Comparison of ENCODE assay signal across 30 cellular contexts in the genomic region with DNA sequence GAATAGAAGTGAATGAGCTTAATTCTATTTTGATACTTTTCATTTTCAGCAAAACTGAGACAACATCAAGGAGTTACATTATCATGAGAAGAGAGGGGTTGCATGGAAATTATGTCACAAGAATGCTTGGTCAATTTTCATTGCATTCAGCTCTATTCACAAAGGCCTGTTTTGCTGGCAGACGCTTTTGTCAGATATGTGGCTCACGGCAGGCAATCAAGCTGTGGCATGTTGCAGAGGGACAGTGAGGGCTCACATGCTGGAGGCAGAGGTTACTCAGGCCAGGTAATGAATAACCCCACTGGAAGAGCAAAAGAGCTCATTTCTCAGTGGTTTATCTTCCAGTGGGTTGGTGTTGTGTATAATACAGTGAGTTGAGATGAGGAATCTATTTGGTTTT.
"Had no signal": no experiment of that assay in that cellular context is flagged by ENCODE, and none has a peak within 500 bp of the region (broad histone marks: within the 10 kb centered on the region; RNA-seq: fewer than 3 reads in every experiment).

No MANE protein-coding gene starts in this region.

- H3K4me3 ChIP-seq: ovary, psoas muscle, skin epidermis, smooth muscle cell, spleen, suprapubic skin, testis, tibial artery, transverse colon, upper lobe of right lung, uterus had no signal

- H3K27ac ChIP-seq: neutrophil, ovary, parathyroid adenoma, psoas muscle, skin epidermis, spleen, suprapubic skin, testis, tibial artery, transverse colon, upper lobe of right lung, uterus had no signal

- H3K9me3 ChIP-seq: neutrophil, ovary, psoas muscle, suprapubic skin, testis, tibial artery, transverse colon, upper lobe of right lung, uterus had no signal

- H3K4me1 ChIP-seq: parathyroid adenoma, psoas muscle, spleen, suprapubic skin, testis, tibial artery, transverse colon, upper lobe of right lung, uterus had no signal

- ATAC-seq: naive thymus-derived CD4-positive, alpha-beta T cell; natural killer cell; psoas muscle; right cardiac atrium; sciatic nerve; stimulated activated effector memory CD8-positive, alpha-beta T cell treated with anti-CD3 and anti-CD28 coated beads, Interleukin-12 subunit alpha, Interleukin-12 subunit beta, amount 100 ng/mL, for 72 hours; stimulated activated naive B cell treated with anti-CD40 and anti-IgM and Interleukin-4, amounts not matched to agents 10 μg/mL and 1 μg/mL and 100 μg/mL, for 72 hours; stimulated activated naive CD8-positive, alpha-beta T cell treated with anti-CD3 and anti-CD28 coated beads, Interleukin-15, amount 100 ng/mL, for 72 hours; upper lobe of right lung had no signal

- H3K27ac Mint-ChIP-seq: naive thymus-derived CD4-positive, alpha-beta T cell; natural killer cell; nephron; progenitor cell of endocrine pancreas; stimulated activated effector memory CD8-positive, alpha-beta T cell treated with anti-CD3 and anti-CD28 coated beads, Interleukin-12 subunit alpha, Interleukin-12 subunit beta, amount 100 ng/mL, for 72 hours; stimulated activated naive B cell treated with anti-CD40 and anti-IgM and Interleukin-4, amounts not matched to agents 10 μg/mL and 1 μg/mL and 100 μg/mL, for 72 hours; stimulated activated naive CD8-positive, alpha-beta T cell treated with anti-CD3 and anti-CD28 coated beads, Interleukin-15, amount 100 ng/mL, for 72 hours; type B pancreatic cell had no signal

- H3K27me3 Mint-ChIP-seq: naive thymus-derived CD4-positive, alpha-beta T cell; stimulated activated naive B cell treated with anti-CD40 and anti-IgM and Interleukin-4, amounts not matched to agents 10 μg/mL and 1 μg/mL and 100 μg/mL, for 72 hours; stimulated activated naive CD8-positive, alpha-beta T cell treated with anti-CD3 and anti-CD28 coated beads, Interleukin-15, amount 100 ng/mL, for 72 hours had no signal

- H2AFZ ChIP-seq: parathyroid adenoma had no signal

- H3K9me3 Mint-ChIP-seq: nephron, neural crest cell, type B pancreatic cell had no signal

- H3K79me2 ChIP-seq: parathyroid adenoma had no signal

- H3K4me3 Mint-ChIP-seq: naive thymus-derived CD4-positive, alpha-beta T cell; natural killer cell; nephron; neural crest cell; stimulated activated effector memory CD8-positive, alpha-beta T cell treated with anti-CD3 and anti-CD28 coated beads, Interleukin-12 subunit alpha, Interleukin-12 subunit beta, amount 100 ng/mL, for 72 hours; stimulated activated naive B cell treated with anti-CD40 and anti-IgM and Interleukin-4, amounts not matched to agents 10 μg/mL and 1 μg/mL and 100 μg/mL, for 72 hours; stimulated activated naive CD8-positive, alpha-beta T cell treated with anti-CD3 and anti-CD28 coated beads, Interleukin-15, amount 100 ng/mL, for 72 hours; type B pancreatic cell had no signal

- H3K36me3 ChIP-seq: neutrophil, ovary, spleen, suprapubic skin, tibial artery, transverse colon, upper lobe of right lung, uterus had no signal

- H3K4me2 ChIP-seq: smooth muscle cell had no signal

- H3K27me3 ChIP-seq: neutrophil, ovary, spleen, suprapubic skin, testis, tibial artery, transverse colon, upper lobe of right lung, uterus had no signal

- H3K4me1 Mint-ChIP-seq: naive thymus-derived CD4-positive, alpha-beta T cell; natural killer cell; nephron; stimulated activated effector memory CD8-positive, alpha-beta T cell treated with anti-CD3 and anti-CD28 coated beads, Interleukin-12 subunit alpha, Interleukin-12 subunit beta, amount 100 ng/mL, for 72 hours; stimulated activated naive B cell treated with anti-CD40 and anti-IgM and Interleukin-4, amounts not matched to agents 10 μg/mL and 1 μg/mL and 100 μg/mL, for 72 hours; stimulated activated naive CD8-positive, alpha-beta T cell treated with anti-CD3 and anti-CD28 coated beads, Interleukin-15, amount 100 ng/mL, for 72 hours had no signal

- H3K9ac ChIP-seq: parathyroid adenoma had no signal

- DNase-seq: naive thymus-derived CD4-positive, alpha-beta T cell; natural killer cell; nucleus accumbens; ovary; posterior cingulate gyrus; psoas muscle; right cardiac atrium; spleen; stimulated activated CD4-positive, alpha-beta T cell treated with anti-CD3 and anti-CD28 coated beads, Interleukin-12 subunit alpha, Interleukin-12 subunit beta, amount 100 ng/mL, for 4 hours; stimulated activated CD4-positive, alpha-beta T cell treated with anti-CD3 and anti-CD28 coated beads, Interleukin-1b, Interleukin-23, amount 100 ng/mL, for 48 hours; stimulated activated CD4-positive, alpha-beta T cell treated with anti-CD3 and anti-CD28 coated beads, Interleukin-4, amount 100 ng/mL, for 1 hour; stimulated activated naive B cell treated with anti-CD40 and anti-IgM and Interleukin-4, amounts not matched to agents 10 μg/mL and 1 μg/mL and 100 μg/mL, for 72 hours; stimulated activated naive CD4-positive, alpha-beta T cell treated with Interleukin-2 at 50 U/mL for 16 hours; stimulated activated naive CD8-positive, alpha-beta T cell treated with anti-CD3 and anti-CD28 coated beads, Interleukin-15, amount 100 ng/mL, for 72 hours; testis; tibial artery; transverse colon; upper lobe of right lung; uterus had no signal

- H3K36me3 Mint-ChIP-seq: naive thymus-derived CD4-positive, alpha-beta T cell; natural killer cell; stimulated activated effector memory CD8-positive, alpha-beta T cell treated with anti-CD3 and anti-CD28 coated beads, Interleukin-12 subunit alpha, Interleukin-12 subunit beta, amount 100 ng/mL, for 72 hours; stimulated activated naive B cell treated with anti-CD40 and anti-IgM and Interleukin-4, amounts not matched to agents 10 μg/mL and 1 μg/mL and 100 μg/mL, for 72 hours; type B pancreatic cell had no signal
